Comparison of ENCODE assay signal across 19 cellular contexts in the genomic region with DNA sequence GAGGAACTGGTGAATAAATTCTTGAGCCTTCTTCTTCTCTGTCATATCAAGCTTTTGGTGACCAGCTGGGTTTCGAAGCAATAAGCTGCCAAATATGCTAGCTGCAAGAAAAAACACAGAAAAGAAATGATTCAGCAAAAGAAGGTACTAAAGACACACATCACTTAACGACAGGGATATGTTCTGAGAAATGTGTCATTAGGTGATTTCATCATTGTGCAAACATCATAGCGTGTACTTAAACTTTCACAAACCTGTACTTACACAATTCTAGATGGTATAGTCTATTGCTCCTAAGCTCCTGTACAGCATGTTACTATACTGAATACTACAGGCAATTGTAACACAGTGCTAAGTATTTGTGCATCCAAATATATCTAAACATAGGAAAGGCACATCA. TPM values are rescaled to one million over a fixed set of nuclear protein-coding genes. Genes with fewer than 3 reads are reported as not detected.
DNase-seq lines count a peak whose midpoint lies in the region; ATAC-seq, FAIRE-seq and TF ChIP-seq lines count a peak whose summit lies in the region.
"Had no signal": no experiment of that assay in that cellular context is flagged by ENCODE, and none has a peak within 500 bp of the region (broad histone marks: within the 10 kb centered on the region; RNA-seq: fewer than 3 reads in every experiment).

No MANE protein-coding gene starts in this region.

- H3K36me3 ChIP-seq in neutrophil (peaks cover 66% of the 10 kb centered on the region), left lung (peaks cover 0 to 65% of the 10 kb centered on the region in 2 donors), kidney (ENCODE audit: control insufficient read depth in 1 of 2, insufficient read depth in 2 of 2, low read length in 2 of 2) (peaks cover 21 to 39% of the 10 kb centered on the region in 2 donors)

- no peak for DNase-seq in activated CD8-positive, alpha-beta T cell treated with anti-CD3 and anti-CD28 coated beads for 36 hours
- no peak for DNase-seq in activated CD8-positive, alpha-beta T cell treated with anti-CD3 and anti-CD28 coated beads, Interleukin-2, amount 10 ng/mL, durations not matched to agents 7 days and 5 days
- peak; percentile 75 for DNase-seq in NCI-H2227 (lab: John Stamatoyannopoulos, UW; ENCODE audit: unreplicated experiment)
- DNase-seq in COR-L47 (lab: John Stamatoyannopoulos, UW) = no peak
- no peak for DNase-seq in left lung
- no peak for DNase-seq in kidney
- DNase-seq: activated CD4-positive, alpha-beta T cell treated with anti-CD3 and anti-CD28 coated beads, Interleukin-2, amount 10 ng/mL, durations not matched to agents 24 days and 14 days; Calu3; cortex of kidney; Karpas-422; left ventricle myocardium superior; NCI-H2029; NCI-H748 treated with DMSO at 0.1 percent for 48 hours; testis had no signal

- no peak for ATAC-seq in activated CD8-positive, alpha-beta T cell treated with anti-CD3 and anti-CD28 coated beads for 36 hours
- ATAC-seq in activated CD8-positive, alpha-beta T cell treated with anti-CD3 and anti-CD28 coated beads, Interleukin-2, amount 10 ng/mL, durations not matched to agents 7 days and 5 days = no peak
- no peak for ATAC-seq in left lung
- ATAC-seq: left ventricle myocardium superior, Right ventricle myocardium inferior had no signal

- H3K27ac ChIP-seq in neutrophil (peak overlapping the region; percentile 30), left lung (peak overlapping the region in 1 of 2 donors; percentile 76), kidney (ENCODE audit: low read depth in 2 of 2, low read length in 2 of 2) (no peak overlapping the region)
- H3K27ac ChIP-seq: testis had no signal

- no peak overlapping the region for H3K4me3 ChIP-seq in neutrophil (ENCODE audit: low read depth in 1 of 2, low read length in 1 of 2)
- no peak overlapping the region for H3K4me3 ChIP-seq in left lung
- no peak overlapping the region for H3K4me3 ChIP-seq in kidney (ENCODE audit: low read length in 2 of 2)
- H3K4me3 ChIP-seq: testis had no signal

- no peak for FAIRE-seq in kidney (lab: Jason Lieb, UNC)
- FAIRE-seq: astrocyte had no signal

- peak overlapping the region; percentile 25 for H3K27ac Mint-ChIP-seq in activated CD8-positive, alpha-beta T cell treated with anti-CD3 and anti-CD28 coated beads for 36 hours
- no peak overlapping the region for H3K27ac Mint-ChIP-seq in activated CD8-positive, alpha-beta T cell treated with anti-CD3 and anti-CD28 coated beads, Interleukin-2, amount 10 ng/mL, durations not matched to agents 7 days and 5 days
- peak overlapping the region in 3 of 5 experiments; percentile 33 to 59 (median 41) for H3K27ac Mint-ChIP-seq in brain
- H3K27ac Mint-ChIP-seq: activated CD4-positive, alpha-beta T cell treated with anti-CD3 and anti-CD28 coated beads, Interleukin-2, amount 10 ng/mL, durations not matched to agents 24 days and 14 days; T-helper 1 cell treated with Interleukin-12 subunit alpha and Interleukin-12 subunit beta and Interleukin-4 antibody, amounts not matched to agents 30 μg/mL and 1 μg/mL, for 36 hours had no signal

- POLR2A ChIA-PET in activated CD8-positive, alpha-beta T cell treated with anti-CD3 and anti-CD28 coated beads for 36 hours (lab: Charles Lee) = interaction anchor here (1.3 kb wide), 1 partner anchor 55 kb away, joined by 3 read pairs; a partner anchor contains a TSS
- POLR2A ChIA-PET in activated CD8-positive, alpha-beta T cell treated with anti-CD3 and anti-CD28 coated beads, Interleukin-2, amount 10 ng/mL, durations not matched to agents 7 days and 5 days (lab: Charles Lee) = interaction anchor here (1.6 kb wide), 1 partner anchor 11 kb away, joined by 5 read pairs; no protein-coding TSS in a partner anchor

- H3K27me3 ChIP-seq in neutrophil (no peaks in the 10 kb centered on the region), left lung (no peaks in the 10 kb centered on the region)
- H3K27me3 ChIP-seq: testis had no signal

- no peaks in the 10 kb centered on the region for H3K9me3 Mint-ChIP-seq in activated CD8-positive, alpha-beta T cell treated with anti-CD3 and anti-CD28 coated beads for 36 hours
- no peaks in the 10 kb centered on the region for H3K9me3 Mint-ChIP-seq in activated CD8-positive, alpha-beta T cell treated with anti-CD3 and anti-CD28 coated beads, Interleukin-2, amount 10 ng/mL, durations not matched to agents 7 days and 5 days (ENCODE audit: insufficient read depth)
- H3K9me3 Mint-ChIP-seq in brain = no peaks in the 10 kb centered on the region
- H3K9me3 Mint-ChIP-seq: activated CD4-positive, alpha-beta T cell treated with anti-CD3 and anti-CD28 coated beads, Interleukin-2, amount 10 ng/mL, durations not matched to agents 24 days and 14 days; T-helper 1 cell treated with Interleukin-12 subunit alpha and Interleukin-12 subunit beta and Interleukin-4 antibody, amounts not matched to agents 30 μg/mL and 1 μg/mL, for 36 hours had no signal

- H3K27me3 Mint-ChIP-seq in activated CD8-positive, alpha-beta T cell treated with anti-CD3 and anti-CD28 coated beads for 36 hours = no peaks in the 10 kb centered on the region
- no peaks in the 10 kb centered on the region for H3K27me3 Mint-ChIP-seq in activated CD8-positive, alpha-beta T cell treated with anti-CD3 and anti-CD28 coated beads, Interleukin-2, amount 10 ng/mL, durations not matched to agents 7 days and 5 days (ENCODE audit: low read depth)
- H3K27me3 Mint-ChIP-seq in brain = peaks cover 6% of the 10 kb centered on the region
- H3K27me3 Mint-ChIP-seq: activated CD4-positive, alpha-beta T cell treated with anti-CD3 and anti-CD28 coated beads, Interleukin-2, amount 10 ng/mL, durations not matched to agents 24 days and 14 days had no signal

- H3K36me3 Mint-ChIP-seq in activated CD8-positive, alpha-beta T cell treated with anti-CD3 and anti-CD28 coated beads for 36 hours (ENCODE audit: low read depth) = peaks cover 22% of the 10 kb centered on the region
- peaks cover 32% of the 10 kb centered on the region for H3K36me3 Mint-ChIP-seq in activated CD8-positive, alpha-beta T cell treated with anti-CD3 and anti-CD28 coated beads, Interleukin-2, amount 10 ng/mL, durations not matched to agents 7 days and 5 days (ENCODE audit: low read depth)
- peaks cover 33% of the 10 kb centered on the region for H3K36me3 Mint-ChIP-seq in brain

- intact Hi-C loops in activated CD8-positive, alpha-beta T cell treated with anti-CD3 and anti-CD28 coated beads for 36 hours (cut with micrococcal nuclease) = no loop called here
- intact Hi-C loops in left lung (cut with DNase I) = no loop called here
- intact Hi-C loops in kidney (cut with DNase I) = no loop called here

- H3K9me3 ChIP-seq in neutrophil (no peaks in the 10 kb centered on the region), left lung (no peaks in the 10 kb centered on the region), kidney (ENCODE audit: control insufficient read depth in 1 of 2, low read length in 2 of 2) (no peaks in the 10 kb centered on the region)
- H3K9me3 ChIP-seq: testis had no signal

- H3K9ac ChIP-seq in kidney (ENCODE audit: low read length in 2 of 2) = no peak overlapping the region

- no peak for TF ChIP-seq CTCF in activated CD8-positive, alpha-beta T cell treated with anti-CD3 and anti-CD28 coated beads for 36 hours (IDR thresholded peaks at IDR 0.05)
- TF ChIP-seq CTCF in brain (conservative IDR thresholded peaks at IDR 0.05) (no peak), neutrophil (IDR thresholded peaks at IDR 0.05) (no peak), left lung (IDR thresholded peaks at IDR 0.05) (no peak), kidney (IDR thresholded peaks at IDR 0.05; ENCODE audit: borderline replicate concordance, extremely low read depth, insufficient read depth) (no peak)

- CTCF ChIA-PET in activated CD8-positive, alpha-beta T cell treated with anti-CD3 and anti-CD28 coated beads for 36 hours (lab: Charles Lee) = interaction anchor here (0.7 to 4.5 kb wide), 3 partner anchors 11 to 259 kb away, joined by 3 to 58 read pairs (median 3); no protein-coding TSS in a partner anchor
- CTCF ChIA-PET in activated CD8-positive, alpha-beta T cell treated with anti-CD3 and anti-CD28 coated beads, Interleukin-2, amount 10 ng/mL, durations not matched to agents 7 days and 5 days (lab: Charles Lee) = interaction anchor here (0.8 to 5.0 kb wide), 5 partner anchors 11 to 383 kb away, joined by 3 to 51 read pairs (median 4); no protein-coding TSS in a partner anchor

- H3K4me1 ChIP-seq in neutrophil (ENCODE audit: control insufficient read depth in 1 of 2, insufficient read depth in 1 of 2, low read depth in 1 of 2, low read length in 1 of 2) = peaks cover 30 to 33% of the 10 kb centered on the region in 2 experiments
- peaks cover 10 to 37% of the 10 kb centered on the region in 2 donors for H3K4me1 ChIP-seq in left lung
- H3K4me1 ChIP-seq in kidney (ENCODE audit: control insufficient read depth in 1 of 2, insufficient read depth in 1 of 2, low read depth in 1 of 2, low read length in 2 of 2) = peaks cover 10 to 14% of the 10 kb centered on the region in 2 donors

- H3K4me1 Mint-ChIP-seq in activated CD8-positive, alpha-beta T cell treated with anti-CD3 and anti-CD28 coated beads for 36 hours (ENCODE audit: low read depth) = peaks cover 33% of the 10 kb centered on the region
- peaks cover 19% of the 10 kb centered on the region for H3K4me1 Mint-ChIP-seq in activated CD8-positive, alpha-beta T cell treated with anti-CD3 and anti-CD28 coated beads, Interleukin-2, amount 10 ng/mL, durations not matched to agents 7 days and 5 days (ENCODE audit: low read depth)
- peaks cover 22% of the 10 kb centered on the region for H3K4me1 Mint-ChIP-seq in brain

- no peak overlapping the region for H3K4me3 Mint-ChIP-seq in activated CD8-positive, alpha-beta T cell treated with anti-CD3 and anti-CD28 coated beads for 36 hours
- H3K4me3 Mint-ChIP-seq in activated CD8-positive, alpha-beta T cell treated with anti-CD3 and anti-CD28 coated beads, Interleukin-2, amount 10 ng/mL, durations not matched to agents 7 days and 5 days = no peak overlapping the region
- peak overlapping the region in 1 of 5 experiments; percentile 68 for H3K4me3 Mint-ChIP-seq in brain
- H3K4me3 Mint-ChIP-seq: activated CD4-positive, alpha-beta T cell treated with anti-CD3 and anti-CD28 coated beads, Interleukin-2, amount 10 ng/mL, durations not matched to agents 24 days and 14 days; T-helper 1 cell treated with Interleukin-12 subunit alpha and Interleukin-12 subunit beta and Interleukin-4 antibody, amounts not matched to agents 30 μg/mL and 1 μg/mL, for 36 hours had no signal

RNA-seq across cellular contexts. Expression of a gene that starts 2.9 kb away (rescaled TPM):
- total RNA-seq in activated CD8-positive, alpha-beta T cell treated with anti-CD3 and anti-CD28 coated beads for 36 hours = 10 to 100 TPM; 17.7 to 21.3 TPM
- total RNA-seq in activated CD8-positive, alpha-beta T cell treated with anti-CD3 and anti-CD28 coated beads, Interleukin-2, amount 10 ng/mL, durations not matched to agents 7 days and 5 days = 10 to 100 TPM; 22.4 to 27.7 TPM
- 5.0 TPM for polyA plus RNA-seq in brain (ENCODE audit: insufficient read depth, low read depth, low replicate concordance)
- 10 to 100 TPM; 16.8 to 37.4 TPM for total RNA-seq in left lung
- 26.7 TPM for total RNA-seq in kidney
- polyA plus RNA-seq in kidney (ENCODE audit: insufficient read depth, low read depth, low replicate concordance) = 2.2 TPM

RNA-seq across cellular contexts. Expression of a gene that starts 54.3 kb away (rescaled TPM):
- total RNA-seq in activated CD8-positive, alpha-beta T cell treated with anti-CD3 and anti-CD28 coated beads for 36 hours = 10 to 100 TPM; 36.2 to 37.1 TPM
- 10 to 100 TPM; 17.1 to 17.3 TPM for total RNA-seq in activated CD8-positive, alpha-beta T cell treated with anti-CD3 and anti-CD28 coated beads, Interleukin-2, amount 10 ng/mL, durations not matched to agents 7 days and 5 days
- polyA plus RNA-seq in brain (ENCODE audit: insufficient read depth, low read depth, low replicate concordance) = 18.1 TPM
- total RNA-seq in left lung = 10 to 100 TPM; 13.1 to 16.9 TPM
- 9.0 TPM for total RNA-seq in kidney
- polyA plus RNA-seq in kidney (ENCODE audit: insufficient read depth, low read depth, low replicate concordance) = 11.0 TPM

RNA-seq across cellular contexts. Expression of a gene that starts 54.7 kb away (rescaled TPM):
- 10 to 100 TPM; 17.4 to 17.9 TPM for total RNA-seq in activated CD8-positive, alpha-beta T cell treated with anti-CD3 and anti-CD28 coated beads for 36 hours
- 10 to 100 TPM; 19.1 to 22.2 TPM for total RNA-seq in activated CD8-positive, alpha-beta T cell treated with anti-CD3 and anti-CD28 coated beads, Interleukin-2, amount 10 ng/mL, durations not matched to agents 7 days and 5 days
- polyA plus RNA-seq in brain (ENCODE audit: insufficient read depth, low read depth, low replicate concordance) (111 TPM), kidney (ENCODE audit: insufficient read depth, low read depth, low replicate concordance) (147 TPM)
- total RNA-seq in left lung (10 to 100 TPM; 43.0 to 54.3 TPM), kidney (37.2 TPM)
